Comparison of ENCODE assay signal across 18 cellular contexts in genomic region chr21:42702720-42703119, GRCh38.
"Had no signal": no experiment of that assay in that cellular context is flagged by ENCODE, and none has a peak within 500 bp of the region (broad histone marks: within the 10 kb centered on the region; RNA-seq: fewer than 3 reads in every experiment).

No MANE protein-coding gene starts in this region.

- H3K27me3 Mint-ChIP-seq: stimulated activated naive CD8-positive, alpha-beta T cell treated with anti-CD3 and anti-CD28 coated beads, Interleukin-15, Interleukin-2, amounts not matched to agents 100 ng/mL and 50 ng/mL, for 24 hours had no signal

- H3K4me1 Mint-ChIP-seq: central memory CD8-positive, alpha-beta T cell; naive B cell; nephron; stimulated activated effector memory CD8-positive, alpha-beta T cell treated with anti-CD3 and anti-CD28 coated beads, Interleukin-12 subunit alpha, Interleukin-12 subunit beta, amount 100 ng/mL, for 72 hours had no signal

- FAIRE-seq: small intestine had no signal

- H3K4me3 ChIP-seq: lung, psoas muscle, thoracic aorta, transverse colon had no signal

- H3K36me3 ChIP-seq: neutrophil, thoracic aorta had no signal

- ATAC-seq: foreskin keratinocyte, left colon, left ventricle myocardium superior, psoas muscle had no signal

- DNase-seq: effector memory CD4-positive, alpha-beta T cell; foreskin keratinocyte; hippocampal formation; left colon; left ventricle myocardium superior; mesenchymal stem cell; naive B cell; psoas muscle; small intestine; stimulated activated CD4-positive, alpha-beta T cell treated with anti-CD3 and anti-CD28 coated beads, Interleukin-2, amount 100 ng/mL, for 48 hours; transverse colon had no signal

- H3K4me3 Mint-ChIP-seq: central memory CD8-positive, alpha-beta T cell; nephron; stimulated activated effector memory CD8-positive, alpha-beta T cell treated with anti-CD3 and anti-CD28 coated beads, Interleukin-12 subunit alpha, Interleukin-12 subunit beta, amount 100 ng/mL, for 72 hours; stimulated activated naive CD8-positive, alpha-beta T cell treated with anti-CD3 and anti-CD28 coated beads, Interleukin-15, Interleukin-2, amounts not matched to agents 100 ng/mL and 50 ng/mL, for 24 hours had no signal

- H3K9me3 ChIP-seq: neutrophil, psoas muscle, thoracic aorta, transverse colon had no signal

- H3K36me3 Mint-ChIP-seq: stimulated activated effector memory CD8-positive, alpha-beta T cell treated with anti-CD3 and anti-CD28 coated beads, Interleukin-12 subunit alpha, Interleukin-12 subunit beta, amount 100 ng/mL, for 72 hours had no signal

- H3K27ac Mint-ChIP-seq: stimulated activated naive CD8-positive, alpha-beta T cell treated with anti-CD3 and anti-CD28 coated beads, Interleukin-15, Interleukin-2, amounts not matched to agents 100 ng/mL and 50 ng/mL, for 24 hours had no signal

- H3K4me1 ChIP-seq: foreskin keratinocyte, psoas muscle, transverse colon had no signal

- H3K9me3 Mint-ChIP-seq: central memory CD8-positive, alpha-beta T cell; stimulated activated effector memory CD8-positive, alpha-beta T cell treated with anti-CD3 and anti-CD28 coated beads, Interleukin-12 subunit alpha, Interleukin-12 subunit beta, amount 100 ng/mL, for 72 hours; stimulated activated naive CD8-positive, alpha-beta T cell treated with anti-CD3 and anti-CD28 coated beads, Interleukin-15, Interleukin-2, amounts not matched to agents 100 ng/mL and 50 ng/mL, for 24 hours had no signal

- H3K27me3 ChIP-seq: neutrophil, transverse colon had no signal

- H3K27ac ChIP-seq: foreskin keratinocyte, neutrophil, psoas muscle, thoracic aorta, transverse colon had no signal
